1 cellular context compared by ENCODE assay signal in genomic region chr5:140301136-140301535, GRCh38.
TF ChIP-seq lines count a peak whose summit lies in the region.

No MANE protein-coding gene starts in this region.

TF ChIP-seq in A549, 52 proteins besides CTCF, POLR2A, EP300 and RAD21 (continued from another document):
- no peak for TF ChIP-seq CHD2 (IDR thresholded peaks at IDR 0.05; ENCODE audit: low read length, partially characterized antibody)
- TF ChIP-seq HOXB13 (CRISPR knock-in tag; IDR thresholded peaks at IDR 0.05; ENCODE audit: low read depth), result no peak
- no peak for TF ChIP-seq MAFK (IDR thresholded peaks at IDR 0.05; ENCODE audit: partially characterized antibody)
- TF ChIP-seq KDM5A (IDR thresholded peaks at IDR 0.05), result no peak
- TF ChIP-seq ATOH8 (CRISPR knock-in tag; IDR thresholded peaks at IDR 0.05; ENCODE audit: low read depth), result no peak
- no peak for TF ChIP-seq HEYL (CRISPR knock-in tag; IDR thresholded peaks at IDR 0.05)
- TF ChIP-seq HES2 (IDR thresholded peaks at IDR 0.05), result no peak
TF ChIP-seq in A549: peak in this region for 0.
